Comparison of ENCODE assay signal across 16 cellular contexts in genomic region chr19:3333662-3334061, GRCh38.
"Had no signal": no experiment of that assay in that cellular context is flagged by ENCODE, and none has a peak within 500 bp of the region (broad histone marks: within the 10 kb centered on the region; RNA-seq: fewer than 3 reads in every experiment).

No MANE protein-coding gene starts in this region.

- H3K27me3 ChIP-seq: adrenal gland, upper lobe of left lung had no signal

- H3K27ac ChIP-seq: psoas muscle had no signal

- H3K9me3 ChIP-seq: adrenal gland, mucosa of descending colon, psoas muscle, upper lobe of left lung had no signal

- H3K9me3 Mint-ChIP-seq: activated B cell treated with CpG ODN at 0.5 μM for 24 hours; nephron progenitor cell; T-helper 1 cell treated with Interleukin-12 subunit alpha and Interleukin-12 subunit beta and Interleukin-4 antibody, amounts not matched to agents 30 μg/mL and 1 μg/mL, for 36 hours had no signal

- H3K27me3 Mint-ChIP-seq: activated CD4-positive, alpha-beta T cell treated with anti-CD3 and anti-CD28 coated beads, Interleukin-2, amount 10 ng/mL, durations not matched to agents 24 days and 14 days had no signal

- H3K36me3 ChIP-seq: adrenal gland, upper lobe of left lung had no signal

- ATAC-seq: left colon, mucosa of descending colon, psoas muscle, SK-N-SH treated with all-trans-retinoic acid at 6 μM for 48 hours had no signal

- H3K4me3 ChIP-seq: adrenal gland, mucosa of descending colon, psoas muscle, upper lobe of left lung had no signal

- H3K36me3 Mint-ChIP-seq: activated naive CD4-positive, alpha-beta T cell treated with anti-CD3 and anti-CD28 coated beads, Interleukin-2, amount 10 ng/mL, durations not matched to agents 7 days and 5 days had no signal

- DNase-seq: activated B cell treated with CpG ODN at 0.5 μM for 24 hours; activated CD4-positive, alpha-beta T cell treated with anti-CD3 and anti-CD28 coated beads, Interleukin-2, amount 10 ng/mL, durations not matched to agents 24 days and 14 days; activated CD8-positive, alpha-beta memory T cell treated with anti-CD3 and anti-CD28 coated beads for 24 hours; activated naive CD4-positive, alpha-beta T cell treated with anti-CD3 and anti-CD28 coated beads, Interleukin-2, amount 10 ng/mL, durations not matched to agents 7 days and 5 days; adrenal gland; central memory CD4-positive, alpha-beta T cell; effector memory CD4-positive, alpha-beta T cell; left colon; mucosa of descending colon; nephron progenitor cell; psoas muscle; stimulated activated CD4-positive, alpha-beta T cell treated with anti-CD3 and anti-CD28 coated beads, Interleukin-15, amount 100 ng/mL, for 24 hours; stimulated activated CD4-positive, alpha-beta T cell treated with anti-CD3 and anti-CD28 coated beads, Interleukin-4, amount 100 ng/mL, for 4 hours; upper lobe of left lung had no signal

- H3K4me3 Mint-ChIP-seq: activated B cell treated with CpG ODN at 0.5 μM for 24 hours; activated CD4-positive, alpha-beta T cell treated with anti-CD3 and anti-CD28 coated beads, Interleukin-2, amount 10 ng/mL, durations not matched to agents 24 days and 14 days; activated naive CD4-positive, alpha-beta T cell treated with anti-CD3 and anti-CD28 coated beads, Interleukin-2, amount 10 ng/mL, durations not matched to agents 7 days and 5 days; nephron progenitor cell; T-helper 1 cell treated with Interleukin-12 subunit alpha and Interleukin-12 subunit beta and Interleukin-4 antibody, amounts not matched to agents 30 μg/mL and 1 μg/mL, for 36 hours had no signal

- H3K27ac Mint-ChIP-seq: activated CD4-positive, alpha-beta T cell treated with anti-CD3 and anti-CD28 coated beads, Interleukin-2, amount 10 ng/mL, durations not matched to agents 24 days and 14 days; nephron progenitor cell; T-helper 1 cell treated with Interleukin-12 subunit alpha and Interleukin-12 subunit beta and Interleukin-4 antibody, amounts not matched to agents 30 μg/mL and 1 μg/mL, for 36 hours had no signal
